Comparison of ENCODE assay signal across 1 cellular context in genomic region chr12:125356111-125356510, GRCh38.
TF ChIP-seq lines count a peak whose summit lies in the region.

No MANE protein-coding gene starts in this region.

TF ChIP-seq in A549, 52 proteins besides CTCF, POLR2A, EP300 and RAD21 (continued from another document):
- TF ChIP-seq, protein P1, sequence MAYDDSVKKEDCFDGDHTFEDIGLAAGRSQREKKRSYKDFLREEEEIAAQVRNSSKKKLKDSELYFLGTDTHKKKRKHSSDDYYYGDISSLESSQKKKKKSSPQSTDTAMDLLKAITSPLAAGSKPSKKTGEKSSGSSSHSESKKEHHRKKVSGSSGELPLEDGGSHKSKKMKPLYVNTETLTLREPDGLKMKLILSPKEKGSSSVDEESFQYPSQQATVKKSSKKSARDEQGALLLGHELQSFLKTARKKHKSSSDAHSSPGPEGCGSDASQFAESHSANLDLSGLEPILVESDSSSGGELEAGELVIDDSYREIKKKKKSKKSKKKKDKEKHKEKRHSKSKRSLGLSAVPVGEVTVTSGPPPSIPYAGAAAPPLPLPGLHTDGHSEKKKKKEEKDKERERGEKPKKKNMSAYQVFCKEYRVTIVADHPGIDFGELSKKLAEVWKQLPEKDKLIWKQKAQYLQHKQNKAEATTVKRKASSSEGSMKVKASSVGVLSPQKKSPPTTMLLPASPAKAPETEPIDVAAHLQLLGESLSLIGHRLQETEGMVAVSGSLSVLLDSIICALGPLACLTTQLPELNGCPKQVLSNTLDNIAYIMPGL (CRISPR knock-in tag; IDR thresholded peaks at IDR 0.05; ENCODE audit: borderline replicate concordance): no peak
TF ChIP-seq in A549: peak in this region for 2.
